In genomic region chr14:94218198-94218886, GRCh38 we compare ENCODE assay signal across 1 cellular context. TPM values are rescaled to one million over a fixed set of nuclear protein-coding genes. Genes with fewer than 3 reads are reported as not detected.
"Had no signal": no experiment of that assay in that cellular context is flagged by ENCODE, and none has a peak within 500 bp of the region (broad histone marks: within the 10 kb centered on the region; RNA-seq: fewer than 3 reads in every experiment).

No MANE protein-coding gene starts in this region.

RNA-seq across cellular contexts. Expression of gene PPP4R4, which starts 44.2 kb away (rescaled TPM):
- polyA plus RNA-seq: immature natural killer cell had no signal
